Comparison of ENCODE assay signal across 10 cellular contexts in genomic region chr6:7235712-7236311, GRCh38.
A peak's percentile ranks its signal among the peaks of the same experiment; 100 is the strongest.
DNase-seq lines count a peak whose midpoint lies in the region; ATAC-seq and TF ChIP-seq lines count a peak whose summit lies in the region.
"Had no signal": no experiment of that assay in that cellular context is flagged by ENCODE, and none has a peak within 500 bp of the region (broad histone marks: within the 10 kb centered on the region; RNA-seq: fewer than 3 reads in every experiment).

No MANE protein-coding gene starts in this region.

- H3K23me2 ChIP-seq in H9 (ENCODE audit: insufficient read length, low read depth, low read length, poor library complexity, severe bottlenecking), result no peaks in the 10 kb centered on the region

- H3K36me3 Mint-ChIP-seq in CD14-positive monocyte, result peaks cover 70 to 77% of the 10 kb centered on the region in 2 donors
- peaks cover 2 to 21% (median 19%) of the 10 kb centered on the region in 3 experiments for H3K36me3 Mint-ChIP-seq in H9 (ENCODE audit: insufficient read depth in 1 of 3, low read depth in 3 of 3)
- H3K36me3 Mint-ChIP-seq in activated naive CD8-positive, alpha-beta T cell treated with anti-CD3 and anti-CD28 coated beads, Interleukin-2, amount 10 ng/mL, durations not matched to agents 7 days and 5 days, result peaks cover 18% of the 10 kb centered on the region

- H3K27me3 Mint-ChIP-seq in CD14-positive monocyte (ENCODE audit: low read depth in 3 of 3), result peaks cover 0 to 1% (median 0%) of the 10 kb centered on the region in 3 donors
- no peaks in the 10 kb centered on the region for H3K27me3 Mint-ChIP-seq in H9 (ENCODE audit: low read depth)
- no peaks in the 10 kb centered on the region for H3K27me3 Mint-ChIP-seq in activated naive CD8-positive, alpha-beta T cell treated with anti-CD3 and anti-CD28 coated beads, Interleukin-2, amount 10 ng/mL, durations not matched to agents 7 days and 5 days

- peak; percentile 22 for ATAC-seq in activated naive CD8-positive, alpha-beta T cell treated with anti-CD3 and anti-CD28 coated beads, Interleukin-2, amount 10 ng/mL, durations not matched to agents 7 days and 5 days (ENCODE audit: low read depth)
- ATAC-seq in SK-N-SH treated with all-trans-retinoic acid at 6 μM for 48 hours (no peak), HG03571 (IDR thresholded peaks at IDR 0.05; ENCODE audit: unreplicated experiment) (no peak), GM18502 (IDR thresholded peaks at IDR 0.05; ENCODE audit: poor library complexity, unreplicated experiment) (no peak)

- H3K27ac ChIP-seq in H9 (ENCODE audit: insufficient read length, low read depth, low read length), result no peak overlapping the region

- no peaks in the 10 kb centered on the region for H3K79me2 ChIP-seq in H9 (ENCODE audit: insufficient read depth, low read length)

- no peak overlapping the region for H4K8ac ChIP-seq in H9 (replicated peaks; ENCODE audit: insufficient read length, low read depth, low read length)

- H3K4me1 ChIP-seq in H9 (ENCODE audit: insufficient read depth, low read length), result no peaks in the 10 kb centered on the region

- H3K14ac ChIP-seq in H9 (ENCODE audit: insufficient read depth, low read length), result no peak overlapping the region

- H4K91ac ChIP-seq in H9 (ENCODE audit: insufficient read length, low read depth, low read length), result no peak overlapping the region

- no peak overlapping the region for H2BK15ac ChIP-seq in H9 (ENCODE audit: low read depth, low read length)

- H2BK120ac ChIP-seq in H9 (ENCODE audit: low read depth, low read length, poor library complexity, severe bottlenecking), result no peak overlapping the region

- H2BK12ac ChIP-seq in H9 (ENCODE audit: insufficient read length, low read depth, low read length), result no peak overlapping the region

- no peak overlapping the region for H3T11ph ChIP-seq in H9 (ENCODE audit: low read length)

- H4K20me1 ChIP-seq in H9 (ENCODE audit: control insufficient read depth, insufficient read depth, insufficient read length), result no peaks in the 10 kb centered on the region

- H3K9me3 Mint-ChIP-seq in CD14-positive monocyte (no peaks in the 10 kb centered on the region), H9 (no peaks in the 10 kb centered on the region)
- H3K9me3 Mint-ChIP-seq in activated naive CD8-positive, alpha-beta T cell treated with anti-CD3 and anti-CD28 coated beads, Interleukin-2, amount 10 ng/mL, durations not matched to agents 7 days and 5 days, result no peaks in the 10 kb centered on the region
- H3K9me3 Mint-ChIP-seq: activated naive CD4-positive, alpha-beta T cell treated with anti-CD3 and anti-CD28 coated beads for 36 hours; mesothelial cell of epicardium had no signal

- no peak overlapping the region for H2BK20ac ChIP-seq in H9 (ENCODE audit: low read depth, low read length, poor library complexity, severe bottlenecking)

- intact Hi-C loops in CD14-positive monocyte (cut with micrococcal nuclease), result no loop called here

- no peak overlapping the region for H3K18ac ChIP-seq in H9 (ENCODE audit: insufficient read length, low read depth, low read length)

- no peak overlapping the region for H3K4me2 ChIP-seq in H9 (ENCODE audit: insufficient read depth, insufficient read length, low read length)

- no peak overlapping the region for H2AFZ ChIP-seq in H9 (ENCODE audit: low read length)

- H3K27me3 ChIP-seq in H9 (ENCODE audit: insufficient read depth, low read length), result no peaks in the 10 kb centered on the region

- H2BK5ac ChIP-seq in H9 (ENCODE audit: insufficient read length, low read length), result no peak overlapping the region

- H3K23ac ChIP-seq in H9 (ENCODE audit: insufficient read length, low read depth, low read length), result no peak overlapping the region

- no peaks in the 10 kb centered on the region for H3K9me3 ChIP-seq in H9 (ENCODE audit: control insufficient read depth, low read depth, low read length)

- no peak overlapping the region for H2AK5ac ChIP-seq in H9 (ENCODE audit: insufficient read length, low read length)

- H3K9ac ChIP-seq in H9 (ENCODE audit: extremely low read depth, insufficient read length, low read length), result no peak overlapping the region

- no peaks in the 10 kb centered on the region for H3K79me1 ChIP-seq in H9 (ENCODE audit: insufficient read depth, low read depth, low read length, poor library complexity, severe bottlenecking)

- DNase-seq in CD14-positive monocyte (ENCODE audit: low spot score) (peak; percentile 10), H9 (no peak), mucosa of gallbladder (ENCODE audit: low spot score) (peak; percentile 30), globus pallidus (ENCODE audit: low spot score) (no peak)
- no peak for DNase-seq in activated naive CD8-positive, alpha-beta T cell treated with anti-CD3 and anti-CD28 coated beads, Interleukin-2, amount 10 ng/mL, durations not matched to agents 7 days and 5 days
- DNase-seq: activated naive CD4-positive, alpha-beta T cell treated with anti-CD3 and anti-CD28 coated beads for 36 hours had no signal

- no peak overlapping the region for H3K4ac ChIP-seq in H9 (ENCODE audit: low read depth, low read length)

- H3K27ac Mint-ChIP-seq in CD14-positive monocyte (peak overlapping the region in 6 of 7 donors; percentile 56 to 80 (median 72)), H9 (peak overlapping the region in 2 of 3 experiments; percentile 39 to 65; a peak in 3 of 7 replicates)
- H3K27ac Mint-ChIP-seq in activated naive CD8-positive, alpha-beta T cell treated with anti-CD3 and anti-CD28 coated beads, Interleukin-2, amount 10 ng/mL, durations not matched to agents 7 days and 5 days, result no peak overlapping the region
- H3K27ac Mint-ChIP-seq: activated naive CD4-positive, alpha-beta T cell treated with anti-CD3 and anti-CD28 coated beads for 36 hours; mesothelial cell of epicardium had no signal

- no peak overlapping the region for H4K5ac ChIP-seq in H9 (ENCODE audit: insufficient read length, low read depth, low read length)

- TF ChIP-seq CTCF in CD14-positive monocyte (IDR thresholded peaks at IDR 0.05) (no peak), H9 (conservative IDR thresholded peaks at IDR 0.05) (no peak)

- no peak overlapping the region for H3K56ac ChIP-seq in H9 (ENCODE audit: insufficient read length, low read depth, low read length)

- WGBS in H9 (ENCODE audit: extremely low coverage, insufficient read length, low lambda C conversion rate), result no CpG with 5 or more reads among the region's 9 CpGs

- H3K4me3 Mint-ChIP-seq in CD14-positive monocyte, result no peak overlapping the region
- H3K4me3 Mint-ChIP-seq in H9, result no peak overlapping the region
- H3K4me3 Mint-ChIP-seq in activated naive CD8-positive, alpha-beta T cell treated with anti-CD3 and anti-CD28 coated beads, Interleukin-2, amount 10 ng/mL, durations not matched to agents 7 days and 5 days, result no peak overlapping the region
- H3K4me3 Mint-ChIP-seq: activated naive CD4-positive, alpha-beta T cell treated with anti-CD3 and anti-CD28 coated beads for 36 hours; mesothelial cell of epicardium had no signal

- POLR2A ChIA-PET in activated naive CD8-positive, alpha-beta T cell treated with anti-CD3 and anti-CD28 coated beads, Interleukin-2, amount 10 ng/mL, durations not matched to agents 7 days and 5 days (lab: Charles Lee), result no interaction called here

- H3K4me1 Mint-ChIP-seq in CD14-positive monocyte (peaks cover 8% of the 10 kb centered on the region), H9 (peaks cover 11 to 14% of the 10 kb centered on the region in 2 experiments)
- peaks cover 23% of the 10 kb centered on the region for H3K4me1 Mint-ChIP-seq in activated naive CD8-positive, alpha-beta T cell treated with anti-CD3 and anti-CD28 coated beads, Interleukin-2, amount 10 ng/mL, durations not matched to agents 7 days and 5 days

TF ChIP-seq in SK-N-SH treated with all-trans-retinoic acid at 6 μM for 48 hours, 23 proteins besides CTCF, POLR2A, EP300 and RAD21 (continues in another document):
- TF ChIP-seq CSDC2 (CRISPR knock-in tag; IDR thresholded peaks at IDR 0.05) (no peak), POU6F1 (CRISPR knock-in tag; IDR thresholded peaks at IDR 0.05; ENCODE audit: borderline replicate concordance, low read depth) (no peak), ZFP30 (CRISPR knock-in tag; IDR thresholded peaks at IDR 0.05) (no peak), ZNF8 (CRISPR knock-in tag; IDR thresholded peaks at IDR 0.05) (no peak), GLIS3 (CRISPR knock-in tag; IDR thresholded peaks at IDR 0.05) (no peak), ARNTL (CRISPR knock-in tag; IDR thresholded peaks at IDR 0.05; ENCODE audit: borderline replicate concordance, low read depth) (no peak), TSHZ2 (CRISPR knock-in tag; IDR thresholded peaks at IDR 0.05) (no peak)

Comparison
In these comparisons a context has a peak if more than half of its experiments do, and no peak if none do; other contexts are left out.
1. DNase-seq: peak in CD14-positive monocyte (single experiment) and mucosa of gallbladder (single experiment); none in H9 (single experiment), activated naive CD8-positive, alpha-beta T cell treated with anti-CD3 and anti-CD28 coated beads, Interleukin-2, amount 10 ng/mL, durations not matched to agents 7 days and 5 days (single experiment) and globus pallidus (single experiment).